Comparison of ENCODE assay signal across 18 cellular contexts in the genomic region with DNA sequence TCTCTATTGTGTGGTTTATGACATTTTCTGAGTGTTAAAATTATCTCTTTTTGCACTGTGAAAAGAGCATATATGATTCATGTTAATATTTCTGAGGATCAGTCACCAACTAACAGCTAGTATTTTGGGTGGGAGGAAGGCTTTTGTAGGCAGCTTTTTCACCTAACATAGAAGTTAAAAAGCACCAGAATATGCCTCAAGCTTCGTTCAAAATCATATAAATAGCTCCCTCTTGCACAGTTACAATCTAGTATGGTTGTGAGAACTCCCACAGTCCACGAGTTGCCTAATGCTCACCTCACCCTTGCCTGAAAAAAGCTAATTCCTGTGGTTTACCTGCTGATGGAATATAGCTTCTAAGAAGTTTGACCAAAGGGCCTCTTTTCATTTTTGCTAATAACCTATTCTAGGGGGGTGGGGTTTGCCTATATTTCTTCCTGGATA.
DNase-seq lines count a peak whose midpoint lies in the region; ATAC-seq and TF ChIP-seq lines count a peak whose summit lies in the region.
"Had no signal": no experiment of that assay in that cellular context is flagged by ENCODE, and none has a peak within 500 bp of the region (broad histone marks: within the 10 kb centered on the region; RNA-seq: fewer than 3 reads in every experiment).

No MANE protein-coding gene starts in this region.

- intact Hi-C loops in dorsolateral prefrontal cortex (cut with DNase I) (loop anchor here in 1 of 2 donors (10.0 kb wide), 1 partner anchor 169 kb away; the partner anchor contains the start of gene FOSL2), transverse colon (cut with DNase I; ENCODE audit: low total_unique reads) (no loop called here)

- H3K4me1 ChIP-seq in transverse colon, result peaks cover 0 to 19% (median 12%) of the 10 kb centered on the region in 4 donors
- H3K4me1 ChIP-seq in upper lobe of left lung, result peaks cover 0 to 8% (median 3%) of the 10 kb centered on the region in 4 donors

- H3K27me3 ChIP-seq in dorsolateral prefrontal cortex, result no peaks in the 10 kb centered on the region
- no peaks in the 10 kb centered on the region for H3K27me3 ChIP-seq in transverse colon
- no peaks in the 10 kb centered on the region for H3K27me3 ChIP-seq in upper lobe of left lung

- no peaks in the 10 kb centered on the region for H3K27me3 Mint-ChIP-seq in nephron (ENCODE audit: low read depth)
- H3K27me3 Mint-ChIP-seq: dendritic cell treated with granulocyte-macrophage colony-stimulating factor and Interleukin-4, amounts not matched to agents 40 ng/mL and 50 ng/mL, for 4 days had no signal

- H3K4me3 ChIP-seq in dorsolateral prefrontal cortex, result peak overlapping the region in 2 of 59 donors; percentile 7
- no peak overlapping the region for H3K4me3 ChIP-seq in transverse colon
- H3K4me3 ChIP-seq in upper lobe of left lung, result no peak overlapping the region

- TF ChIP-seq EP300 in transverse colon (IDR thresholded peaks at IDR 0.05; ENCODE audit: low read depth), result no peak
- no peak for TF ChIP-seq EP300 in upper lobe of left lung (IDR thresholded peaks at IDR 0.05)

- in situ Hi-C loops in transverse colon (cut with MboI; ENCODE audit: low pct_ligation_motif_present in 1 of 4, low pct_unique_long_range_greater_than_20kb in 1 of 4, low sequenced_read_pairs in 3 of 4), result no loop called here

- no peak overlapping the region for H3K4me3 Mint-ChIP-seq in nephron
- H3K4me3 Mint-ChIP-seq: dendritic cell treated with granulocyte-macrophage colony-stimulating factor and Interleukin-4, amounts not matched to agents 40 ng/mL and 50 ng/mL, for 4 days had no signal

- DNase-seq in RWPE1 (ENCODE audit: low spot score) (no peak), dorsolateral prefrontal cortex (no peak), transverse colon (no peak), upper lobe of left lung (no peak), NOMO-1 (lab: John Stamatoyannopoulos, UW; ENCODE audit: unreplicated experiment in 2 of 2) (no peak)
- DNase-seq: activated CD4-positive, alpha-beta T cell treated with anti-CD3 and anti-CD28 coated beads for 1 hour; activated gamma-delta T cell; AML-193; GDM1; NCI-H1694 treated with DMSO at 0.1 percent for 48 hours; NCI-H524; SHP77; stimulated activated naive CD4-positive, alpha-beta T cell had no signal

- POLR2A ChIA-PET in RWPE1 (lab: Yijun Ruan, JAX; ENCODE audit: low non-redundant PET), result no interaction called here

- H3K4me1 Mint-ChIP-seq in nephron, result peaks cover 22% of the 10 kb centered on the region

- peak overlapping the region; percentile 72 to 89 (median 89) for H3K27ac Mint-ChIP-seq in nephron
- H3K27ac Mint-ChIP-seq: dendritic cell treated with granulocyte-macrophage colony-stimulating factor and Interleukin-4, amounts not matched to agents 40 ng/mL and 50 ng/mL, for 4 days had no signal

- WGBS in transverse colon (ENCODE audit: low coverage in 1 of 2), 2 donors, result 10 to 26% methylated on average over 2 of the region's 2 CpGs
- 45 to 84% methylated on average over 2 of the region's 2 CpGs for WGBS in upper lobe of left lung, 2 donors

- no peaks in the 10 kb centered on the region for H3K36me3 Mint-ChIP-seq in nephron (ENCODE audit: low read depth)

- H3K27ac ChIP-seq in RWPE1 (peak overlapping the region; percentile 75), dorsolateral prefrontal cortex (peak overlapping the region in 57 of 59 donors; percentile 14 to 93 (median 75)), transverse colon (peak overlapping the region; percentile 43 to 82 (median 74)), upper lobe of left lung (no peak overlapping the region)

- H3K9me3 ChIP-seq in transverse colon (no peaks in the 10 kb centered on the region), upper lobe of left lung (no peaks in the 10 kb centered on the region)

- no peak for TF ChIP-seq POLR2A in transverse colon (IDR thresholded peaks at IDR 0.05)
- TF ChIP-seq POLR2A in upper lobe of left lung (IDR thresholded peaks at IDR 0.05), result no peak

- H3K9me3 Mint-ChIP-seq in nephron, result no peaks in the 10 kb centered on the region
- H3K9me3 Mint-ChIP-seq: dendritic cell treated with granulocyte-macrophage colony-stimulating factor and Interleukin-4, amounts not matched to agents 40 ng/mL and 50 ng/mL, for 4 days had no signal

- no peak for TF ChIP-seq CTCF in RWPE1 (conservative IDR thresholded peaks at IDR 0.05; ENCODE audit: low read depth)
- no peak for TF ChIP-seq CTCF in dorsolateral prefrontal cortex (IDR thresholded peaks at IDR 0.05 in 54 of 56, conservative IDR thresholded peaks at IDR 0.05 in 2 of 56; ENCODE audit: low read depth in 1 of 56, partially characterized antibody in 56 of 56)
- TF ChIP-seq CTCF in nephron (IDR thresholded peaks at IDR 0.05; ENCODE audit: unreplicated experiment in 3 of 3), result no peak
- TF ChIP-seq CTCF in transverse colon (IDR thresholded peaks at IDR 0.05), result no peak
- TF ChIP-seq CTCF in upper lobe of left lung (IDR thresholded peaks at IDR 0.05), result no peak

- H3K36me3 ChIP-seq in transverse colon (no peaks in the 10 kb centered on the region), upper lobe of left lung (no peaks in the 10 kb centered on the region)

- no peak for ATAC-seq in GM19035 (IDR thresholded peaks at IDR 0.05; ENCODE audit: unreplicated experiment)
- no peak for ATAC-seq in upper lobe of left lung (ENCODE audit: low FRiP score in 2 of 2)
- ATAC-seq in activated CD4-positive, CD25-positive, alpha-beta regulatory T cell treated with anti-CD3 and anti-CD28 coated beads, Interleukin-2, amount 50 U/mL, for 24 hours, result no peak
- ATAC-seq: HCT116 had no signal

- CTCF ChIA-PET in RWPE1 (lab: Yijun Ruan, JAX), result no interaction called here

Comparison
In these comparisons a context has a peak if more than half of its experiments do, and no peak if none do; other contexts are left out.
1. H3K27ac ChIP-seq: peak in RWPE1 (single experiment), dorsolateral prefrontal cortex (57 of 59) and transverse colon (4 of 4); none in upper lobe of left lung (0 of 4).